In genomic region chr2:109304731-109305470, GRCh38 we compare ENCODE assay signal across 1 cellular context.
TF ChIP-seq lines count a peak whose summit lies in the region.

No MANE protein-coding gene starts in this region.

TF ChIP-seq in HEK293, 187 proteins besides CTCF, POLR2A, EP300 and RAD21 (continued from another document):
- TF ChIP-seq ZBTB49 (tag by site-specific recombination; IDR thresholded peaks at IDR 0.05; ENCODE audit: low read depth), result no peak
- TF ChIP-seq ZNF654 (tag by site-specific recombination; IDR thresholded peaks at IDR 0.05; ENCODE audit: low read depth), result no peak
- no peak for TF ChIP-seq ZNF585B (tag by site-specific recombination; IDR thresholded peaks at IDR 0.05)
- no peak for TF ChIP-seq ZNF768 (tag by site-specific recombination; IDR thresholded peaks at IDR 0.05)
- TF ChIP-seq SALL2 (tag by site-specific recombination; IDR thresholded peaks at IDR 0.05; ENCODE audit: borderline replicate concordance), result no peak
- no peak for TF ChIP-seq ZNF777 (tag by site-specific recombination; IDR thresholded peaks at IDR 0.05; ENCODE audit: borderline replicate concordance)
- no peak for TF ChIP-seq ZNF48 (tag by site-specific recombination; IDR thresholded peaks at IDR 0.05)
- no peak for TF ChIP-seq ZNF169 (tag by site-specific recombination; IDR thresholded peaks at IDR 0.05)
- TF ChIP-seq ZNF776 (tag by site-specific recombination; IDR thresholded peaks at IDR 0.05; ENCODE audit: borderline replicate concordance), result no peak
- TF ChIP-seq ZNF501 (tag by site-specific recombination; IDR thresholded peaks at IDR 0.05), result no peak
- TF ChIP-seq ZBTB10 (tag by site-specific recombination; IDR thresholded peaks at IDR 0.05), result no peak
- TF ChIP-seq ZNF513 (tag by site-specific recombination; IDR thresholded peaks at IDR 0.05), result no peak
- TF ChIP-seq ZNF677 (tag by site-specific recombination; IDR thresholded peaks at IDR 0.05), result no peak
- peak; percentile 32; the same call in 1 of the 2 replicates for TF ChIP-seq KLF17 (tag by site-specific recombination; IDR thresholded peaks at IDR 0.05)
- 0 out of 2 replicates have a peak, but pooled peaks have one; percentile 51 for TF ChIP-seq ZEB2 (tag by site-specific recombination; IDR thresholded peaks at IDR 0.05)
- no peak for TF ChIP-seq ZNF132 (tag by site-specific recombination; IDR thresholded peaks at IDR 0.05; ENCODE audit: borderline replicate concordance)
- TF ChIP-seq REPIN1 (tag by site-specific recombination; IDR thresholded peaks at IDR 0.05; ENCODE audit: low read depth), result no peak
- TF ChIP-seq MYNN (tag by site-specific recombination; IDR thresholded peaks at IDR 0.05; ENCODE audit: borderline replicate concordance), result no peak
- TF ChIP-seq ZNF76 (tag by site-specific recombination; IDR thresholded peaks at IDR 0.05; ENCODE audit: borderline replicate concordance, low read depth), result no peak
- no peak for TF ChIP-seq ZNF416 (tag by site-specific recombination; IDR thresholded peaks at IDR 0.05)
- no peak for TF ChIP-seq KLF10 (tag by site-specific recombination; IDR thresholded peaks at IDR 0.05)
- peak; percentile 70 for TF ChIP-seq ZNF629 (tag by site-specific recombination; IDR thresholded peaks at IDR 0.05)
- TF ChIP-seq KLF1 (tag by site-specific recombination; IDR thresholded peaks at IDR 0.05), result no peak
- peak; percentile 89 for TF ChIP-seq ZNF600 (tag by site-specific recombination; IDR thresholded peaks at IDR 0.05)
- TF ChIP-seq ZNF10 (tag by site-specific recombination; IDR thresholded peaks at IDR 0.05), result peak; percentile 77
- TF ChIP-seq OSR2 (tag by site-specific recombination; IDR thresholded peaks at IDR 0.05), result peak; percentile 79
- TF ChIP-seq ZNF121 (tag by site-specific recombination; IDR thresholded peaks at IDR 0.05), result no peak
- TF ChIP-seq ZNF311 (tag by site-specific recombination; IDR thresholded peaks at IDR 0.05; ENCODE audit: borderline replicate concordance), result no peak
- no peak for TF ChIP-seq ZXDB (tag by site-specific recombination; IDR thresholded peaks at IDR 0.05)
